Comparison of ENCODE assay signal across 1 cellular context in genomic region chr20:40276291-40276690, GRCh38.
TF ChIP-seq lines count a peak whose summit lies in the region.

No MANE protein-coding gene starts in this region.

TF ChIP-seq in H1, 55 proteins besides CTCF, POLR2A, EP300 and RAD21:
- TF ChIP-seq MAX (IDR thresholded peaks at IDR 0.05) (no peak), YY1 (IDR thresholded peaks at IDR 0.05; ENCODE audit: low read depth, low read length) (0 out of 2 replicates have a peak, but pooled peaks have one; percentile 47), RBBP5 (IDR thresholded peaks at IDR 0.05; ENCODE audit: borderline replicate concordance, low read depth, low read length) (no peak)
TF ChIP-seq in H1: peak in this region for 1.
